In genomic region chr7:18330563-18330962, GRCh38 we compare ENCODE assay signal across 22 cellular contexts.
"Had no signal": no experiment of that assay in that cellular context is flagged by ENCODE, and none has a peak within 500 bp of the region (broad histone marks: within the 10 kb centered on the region; RNA-seq: fewer than 3 reads in every experiment).

No MANE protein-coding gene starts in this region.

- H3K4me3 Mint-ChIP-seq: activated naive CD4-positive, alpha-beta T cell treated with anti-CD3 and anti-CD28 coated beads for 36 hours; activated naive CD8-positive, alpha-beta T cell treated with anti-CD3 and anti-CD28 coated beads, Interleukin-2, amount 10 ng/mL, durations not matched to agents 7 days and 5 days; central memory CD8-positive, alpha-beta T cell; effector memory CD8-positive, alpha-beta T cell; T-helper 17 cell had no signal

- H3K4me1 ChIP-seq: breast epithelium, upper lobe of right lung had no signal

- H3K27me3 ChIP-seq: breast epithelium, dorsolateral prefrontal cortex, esophagus muscularis mucosa, gastrocnemius medialis, sigmoid colon, upper lobe of right lung had no signal

- H3K36me3 Mint-ChIP-seq: activated naive CD8-positive, alpha-beta T cell treated with anti-CD3 and anti-CD28 coated beads, Interleukin-2, amount 10 ng/mL, durations not matched to agents 7 days and 5 days had no signal

- H3K9me3 Mint-ChIP-seq: activated naive CD4-positive, alpha-beta T cell treated with anti-CD3 and anti-CD28 coated beads for 36 hours; activated naive CD8-positive, alpha-beta T cell treated with anti-CD3 and anti-CD28 coated beads, Interleukin-2, amount 10 ng/mL, durations not matched to agents 7 days and 5 days; central memory CD8-positive, alpha-beta T cell; effector memory CD8-positive, alpha-beta T cell had no signal

- DNase-seq: activated CD4-positive, alpha-beta T cell treated with anti-CD3 and anti-CD28 coated beads for 4 hours; activated CD4-positive, alpha-beta T cell treated with anti-CD3 and anti-CD28 coated beads, Interleukin-2, amount 50 U/mL, for 48 hours; activated CD4-positive, CD25-positive, alpha-beta regulatory T cell; activated naive CD4-positive, alpha-beta T cell treated with anti-CD3 and anti-CD28 coated beads for 36 hours; activated naive CD8-positive, alpha-beta T cell treated with anti-CD3 and anti-CD28 coated beads, Interleukin-2, amount 10 ng/mL, durations not matched to agents 7 days and 5 days; activated T-cell treated with anti-CD3 and anti-CD28 coated beads, Interleukin-2, amount 50 U/mL, for 48 hours; amniotic stem cell; dorsolateral prefrontal cortex; effector memory CD8-positive, alpha-beta T cell; gastrocnemius medialis; hippocampal formation; kidney glomerular epithelial cell; sigmoid colon; stimulated activated CD4-positive, alpha-beta T cell treated with anti-CD3 and anti-CD28 coated beads, Interleukin-15, amount 100 ng/mL, for 24 hours; stimulated activated naive CD4-positive, alpha-beta T cell; T-helper 17 cell; upper lobe of right lung had no signal

- ATAC-seq: effector memory CD8-positive, alpha-beta T cell; gastrocnemius medialis; T-helper 17 cell; upper lobe of right lung had no signal

- H3K4me3 ChIP-seq: breast epithelium, dorsolateral prefrontal cortex, esophagus muscularis mucosa, gastrocnemius medialis, sigmoid colon, smooth muscle cell, thoracic aorta, upper lobe of right lung had no signal

- H3K4me1 Mint-ChIP-seq: activated naive CD8-positive, alpha-beta T cell treated with anti-CD3 and anti-CD28 coated beads, Interleukin-2, amount 10 ng/mL, durations not matched to agents 7 days and 5 days; central memory CD8-positive, alpha-beta T cell; T-helper 17 cell had no signal

- H3K9me3 ChIP-seq: breast epithelium, esophagus muscularis mucosa, gastrocnemius medialis, sigmoid colon, thoracic aorta, upper lobe of right lung had no signal

- H3K27ac ChIP-seq: breast epithelium, dorsolateral prefrontal cortex, gastrocnemius medialis, sigmoid colon, thoracic aorta, upper lobe of right lung had no signal

- H3K27me3 Mint-ChIP-seq: central memory CD8-positive, alpha-beta T cell; effector memory CD8-positive, alpha-beta T cell had no signal

- H3K36me3 ChIP-seq: breast epithelium, esophagus muscularis mucosa, gastrocnemius medialis, sigmoid colon, thoracic aorta, upper lobe of right lung had no signal

- H3K4me2 ChIP-seq: smooth muscle cell had no signal

- H3K27ac Mint-ChIP-seq: activated naive CD4-positive, alpha-beta T cell treated with anti-CD3 and anti-CD28 coated beads for 36 hours; activated naive CD8-positive, alpha-beta T cell treated with anti-CD3 and anti-CD28 coated beads, Interleukin-2, amount 10 ng/mL, durations not matched to agents 7 days and 5 days; effector memory CD8-positive, alpha-beta T cell; T-helper 17 cell had no signal
